ENCODE assay signal across 21 cellular contexts in genomic region chr18:23560186-23560585, GRCh38. TPM values are rescaled to one million over a fixed set of nuclear protein-coding genes. Genes with fewer than 3 reads are reported as not detected.
DNase-seq lines count a peak whose midpoint lies in the region; TF ChIP-seq lines count a peak whose summit lies in the region.
"Had no signal": no experiment of that assay in that cellular context is flagged by ENCODE, and none has a peak within 500 bp of the region (broad histone marks: within the 10 kb centered on the region; RNA-seq: fewer than 3 reads in every experiment).

No MANE protein-coding gene starts in this region.

- no peak for TF ChIP-seq CTCF in PC-9 (conservative IDR thresholded peaks at IDR 0.05)

- H3K27me3 ChIP-seq in PC-9 (ENCODE audit: insufficient read depth, low read depth), result no peaks in the 10 kb centered on the region
- H3K27me3 ChIP-seq: MG63, SJSA1 had no signal

- no peaks in the 10 kb centered on the region for H3K79me2 ChIP-seq in PC-9 (ENCODE audit: low read depth)

- no peaks in the 10 kb centered on the region for H3K4me1 ChIP-seq in PC-9 (replicated peaks; ENCODE audit: insufficient read depth)

- H3F3A ChIP-seq in PC-9 (ENCODE audit: insufficient read depth, low read depth), result no peaks in the 10 kb centered on the region

- no peak overlapping the region for H3K4me3 ChIP-seq in PC-9
- H3K4me3 ChIP-seq: K562, MG63, SJSA1 had no signal

- POLR2A ChIA-PET in PC-9 (lab: Charles Lee; ENCODE audit: unreplicated experiment), result interaction anchor here (0.6 kb wide), 1 partner anchor 578 kb away, joined by 3 read pairs; no protein-coding TSS in a partner anchor

- peak overlapping the region; percentile 59 for H3K27ac ChIP-seq in angular gyrus (ENCODE audit: low read depth, low read length)
- H3K27ac ChIP-seq in temporal lobe (ENCODE audit: low read depth, low read length), result peak overlapping the region; percentile 71
- H3K27ac ChIP-seq in PC-9, result no peak overlapping the region
- H3K27ac ChIP-seq: HL-60, SJSA1 had no signal

- H3K4me2 ChIP-seq in PC-9, result no peak overlapping the region

- no peaks in the 10 kb centered on the region for H3K36me3 ChIP-seq in PC-9 (ENCODE audit: low read depth)

- no peaks in the 10 kb centered on the region for H3K9me3 ChIP-seq in PC-9 (ENCODE audit: insufficient read depth, low read depth)
- H3K9me3 ChIP-seq: MG63, SJSA1 had no signal

- no peak overlapping the region for H2AFZ ChIP-seq in PC-9

- H3K9me2 ChIP-seq in PC-9 (ENCODE audit: insufficient read depth), result no peaks in the 10 kb centered on the region

- intact Hi-C loops in head of caudate nucleus (cut with DNase I) (no loop called here), PC-9 (cut with micrococcal nuclease; ENCODE audit: unreplicated experiment) (no loop called here)

- BruUV-seq in PC-9 (replicated peaks; lab: Mats Ljungman, UMichigan), result no TSS peak

- DNase-seq in head of caudate nucleus, result peak; percentile 36 to 91 (median 77)
- peak; percentile 23 for DNase-seq in middle frontal gyrus (ENCODE audit: extremely low spot score, low spot score)
- DNase-seq in activated gamma-delta T cell (lab: John Stamatoyannopoulos, UW), result no peak
- no peak for DNase-seq in PC-9
- no peak for DNase-seq in cerebellar nuclear complex (lab: John Stamatoyannopoulos, UW)
- DNase-seq: CD4-positive, CD25-positive, alpha-beta regulatory T cell; DMS 273 treated with DMSO at 0.1 percent for 48 hours; DMS79 treated with DMSO at 0.1 percent for 48 hours; H7; MG63; NCI-H1417; NCI-H1694 treated with DMSO at 0.1 percent for 48 hours; NCI-H2081 treated with DMSO at 0.1 percent for 48 hours; NCI-H2171 treated with DMSO at 0.1 percent for 48 hours; NCI-H446; NCI-H526 had no signal

- CTCF ChIA-PET in PC-9 (lab: Charles Lee), result no interaction called here

- no peaks in the 10 kb centered on the region for H4K20me1 ChIP-seq in PC-9 (ENCODE audit: insufficient read depth)

RNA-seq across cellular contexts. Expression of gene NPC1, which starts 26.1 kb away (rescaled TPM):
- total RNA-seq in temporal lobe, result 30.2 TPM
- 39.6 and 40.9 TPM in 2 replicates for total RNA-seq in PC-9 (2021)

RNA-seq across cellular contexts. Expression of gene RMC1, which starts 56.9 kb away (rescaled TPM):
- total RNA-seq in temporal lobe (22.4 TPM), PC-9 (2021) (14.5 and 19.6 TPM in 2 replicates)

Comparison
In these comparisons a context has a peak if more than half of its experiments do, and no peak if none do; other contexts are left out.
1. DNase-seq: peak in head of caudate nucleus (42 of 42) and middle frontal gyrus (single experiment); none in activated gamma-delta T cell (single experiment), PC-9 (0 of 2) and cerebellar nuclear complex (0 of 2).